In genomic region chr5:36877667-36878420, GRCh38 we compare ENCODE assay signal across 1 cellular context.
TF ChIP-seq lines count a peak whose summit lies in the region.

No MANE protein-coding gene starts in this region.

TF ChIP-seq in K562, 482 proteins besides CTCF, POLR2A, EP300 and RAD21 (continued from another document):
- TF ChIP-seq IRF9 (tag; IDR thresholded peaks at IDR 0.05): no peak
- TF ChIP-seq ZNF584 (CRISPR knock-in tag; IDR thresholded peaks at IDR 0.05; ENCODE audit: low read depth): 0 out of 2 replicates have a peak, but pooled peaks have one; percentile 39
- no peak for TF ChIP-seq ETV6 (IDR thresholded peaks at IDR 0.05; ENCODE audit: borderline replicate concordance in 1 of 2, low read depth in 2 of 2, low read length in 1 of 2)
- no peak for TF ChIP-seq ETV6 (CRISPR knock-in tag; IDR thresholded peaks at IDR 0.05; ENCODE audit: borderline replicate concordance)
- TF ChIP-seq CGGBP1 (CRISPR knock-in tag; IDR thresholded peaks at IDR 0.05): no peak
- no peak for TF ChIP-seq STAG1 (CRISPR knock-in tag; IDR thresholded peaks at IDR 0.05; ENCODE audit: borderline replicate concordance)
- TF ChIP-seq HINFP (tag; conservative IDR thresholded peaks at IDR 0.05; ENCODE audit: low read depth): no peak
- TF ChIP-seq SNRNP70 (optimal IDR thresholded peaks at IDR 0.05; ENCODE audit: low read depth, low read length): no peak
- no peak for TF ChIP-seq TCF3 (CRISPR knock-in tag; IDR thresholded peaks at IDR 0.05)
- TF ChIP-seq ZFP30 (CRISPR knock-in tag; IDR thresholded peaks at IDR 0.05; ENCODE audit: borderline replicate concordance): no peak
- no peak for TF ChIP-seq IRF1 (CRISPR knock-in tag; IDR thresholded peaks at IDR 0.05; ENCODE audit: borderline replicate concordance)
- TF ChIP-seq DPF2 (IDR thresholded peaks at IDR 0.05): no peak
- TF ChIP-seq ZNF280B (CRISPR knock-in tag; IDR thresholded peaks at IDR 0.05): no peak
- TF ChIP-seq SIN3A (IDR thresholded peaks at IDR 0.05; ENCODE audit: borderline replicate concordance in 2 of 2, control insufficient read depth in 1 of 2, low read depth in 2 of 2, low read length in 2 of 2): peak in 1 of 2 experiments; percentile 48; a peak in 1 of 4 replicates
- TF ChIP-seq SMAD2 (IDR thresholded peaks at IDR 0.05; ENCODE audit: low read depth, low read length): no peak
- TF ChIP-seq TRIM24 (IDR thresholded peaks at IDR 0.05): no peak
- TF ChIP-seq HEY1 (CRISPR knock-in tag; IDR thresholded peaks at IDR 0.05; ENCODE audit: borderline replicate concordance): no peak
- no peak for TF ChIP-seq IFI16 (CRISPR knock-in tag; IDR thresholded peaks at IDR 0.05)
- TF ChIP-seq RUNX1 (IDR thresholded peaks at IDR 0.05; ENCODE audit: low read depth): no peak
- TF ChIP-seq DMBX1 (CRISPR knock-in tag; IDR thresholded peaks at IDR 0.05; ENCODE audit: borderline replicate concordance): no peak
- TF ChIP-seq MITF (IDR thresholded peaks at IDR 0.05): no peak
- TF ChIP-seq HSF4 (CRISPR knock-in tag; IDR thresholded peaks at IDR 0.05; ENCODE audit: borderline replicate concordance): no peak
- no peak for TF ChIP-seq TGIF2 (CRISPR knock-in tag; IDR thresholded peaks at IDR 0.05)
- no peak for TF ChIP-seq ZKSCAN1 (IDR thresholded peaks at IDR 0.05; ENCODE audit: low read depth, low read length)
- no peak for TF ChIP-seq FOXA1 (IDR thresholded peaks at IDR 0.05; ENCODE audit: borderline replicate concordance)
- no peak for TF ChIP-seq CBX5 (IDR thresholded peaks at IDR 0.05; ENCODE audit: borderline replicate concordance, low read depth)
- TF ChIP-seq ZFP36 (IDR thresholded peaks at IDR 0.05; ENCODE audit: low read depth, low read length, partially characterized antibody): no peak
- TF ChIP-seq PHF20 (IDR thresholded peaks at IDR 0.05; ENCODE audit: partially characterized antibody): no peak
- no peak for TF ChIP-seq RNF2 (IDR thresholded peaks at IDR 0.05)
- TF ChIP-seq HMGN3 (IDR thresholded peaks at IDR 0.05; ENCODE audit: borderline replicate concordance, extremely low read depth, insufficient read length, low read depth, low read length): no peak
- no peak for TF ChIP-seq ZNF740 (CRISPR knock-in tag; IDR thresholded peaks at IDR 0.05)
- TF ChIP-seq ZNF740 (tag; IDR thresholded peaks at IDR 0.05): no peak
- TF ChIP-seq CBX3 (IDR thresholded peaks at IDR 0.05; ENCODE audit: borderline replicate concordance in 1 of 2, low read length in 2 of 2): no peak
- no peak for TF ChIP-seq ZNF592 (IDR thresholded peaks at IDR 0.05)
- no peak for TF ChIP-seq MTA3 (IDR thresholded peaks at IDR 0.05; ENCODE audit: borderline replicate concordance)
- TF ChIP-seq ARNT (IDR thresholded peaks at IDR 0.05): peak in 1 of 2 experiments; percentile 43; a peak in 1 of 4 replicates
- no peak for TF ChIP-seq SNAPC5 (CRISPR knock-in tag; IDR thresholded peaks at IDR 0.05)
- TF ChIP-seq ZNF511 (CRISPR knock-in tag; IDR thresholded peaks at IDR 0.05): no peak
- no peak for TF ChIP-seq ZNF780A (CRISPR knock-in tag; IDR thresholded peaks at IDR 0.05)
- TF ChIP-seq MAZ (CRISPR knock-in tag; conservative IDR thresholded peaks at IDR 0.05 in 1 of 2, IDR thresholded peaks at IDR 0.05 in 1 of 2): no peak
- TF ChIP-seq FOXJ2 (tag; IDR thresholded peaks at IDR 0.05): no peak
- TF ChIP-seq TRIM28 (IDR thresholded peaks at IDR 0.05): no peak
- no peak for TF ChIP-seq MTA1 (IDR thresholded peaks at IDR 0.05; ENCODE audit: borderline replicate concordance)
TF ChIP-seq in K562: peak in this region for 17.
